8 cellular contexts compared by ENCODE assay signal in the genomic region with DNA sequence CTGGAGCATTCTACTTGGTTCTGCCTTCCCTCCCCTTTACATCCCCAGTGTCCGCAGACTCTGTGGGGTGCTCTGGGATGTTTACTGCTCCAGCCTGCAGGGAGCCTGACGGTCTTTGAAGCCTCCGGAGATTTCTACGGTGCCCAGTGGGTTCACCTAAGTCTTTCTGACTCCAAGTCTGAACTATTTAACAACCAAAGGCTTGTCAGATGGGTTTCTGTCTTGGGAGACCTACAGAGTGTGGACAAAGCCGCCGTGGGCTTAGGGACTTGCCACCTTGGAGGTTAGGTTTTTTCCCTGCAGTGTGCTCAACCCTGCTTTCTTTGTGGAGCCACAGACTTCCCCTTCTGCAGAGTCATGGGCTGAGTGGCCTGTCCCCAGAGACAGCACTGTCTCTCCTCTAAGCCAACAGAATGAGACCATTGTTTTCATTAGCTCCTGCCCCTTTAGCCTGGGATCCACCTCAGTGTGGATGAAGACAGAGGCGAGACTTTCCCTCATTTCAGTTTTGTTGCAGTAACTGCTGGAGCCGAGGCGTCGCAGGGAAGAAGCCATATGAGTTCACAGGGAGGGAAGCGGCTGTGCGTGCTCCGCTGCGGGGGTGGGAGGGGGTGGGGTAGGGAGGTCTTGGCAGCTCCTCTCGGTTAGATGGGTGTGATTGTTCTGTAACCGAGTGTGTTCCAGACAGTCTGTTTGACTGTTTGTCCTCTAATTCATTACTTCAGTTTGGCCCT.
DNase-seq lines count a peak whose midpoint lies in the region; ATAC-seq and TF ChIP-seq lines count a peak whose summit lies in the region.

No MANE protein-coding gene starts in this region.

- no peak for TF ChIP-seq EP300 in gastroesophageal sphincter (IDR thresholded peaks at IDR 0.05)

- H3K27me3 Mint-ChIP-seq in T-cell: peaks cover 0 to 2% of the 10 kb centered on the region in 2 donors

- H3K27me3 ChIP-seq in gastroesophageal sphincter (no peaks in the 10 kb centered on the region), testis (no peaks in the 10 kb centered on the region)

- H3K36me3 ChIP-seq in gastroesophageal sphincter (no peaks in the 10 kb centered on the region), testis (ENCODE audit: low read depth, missing control alignments) (no peaks in the 10 kb centered on the region)

- ATAC-seq in GM21423 (IDR thresholded peaks at IDR 0.05; ENCODE audit: unreplicated experiment): peak; percentile 47
- ATAC-seq in HG03565 (IDR thresholded peaks at IDR 0.05; ENCODE audit: unreplicated experiment): peak; percentile 48
- ATAC-seq in gastroesophageal sphincter: peak; percentile 79
- no peak for ATAC-seq in T-cell (replicated peaks in 1 of 4)

- H3K9me3 ChIP-seq in gastroesophageal sphincter: no peaks in the 10 kb centered on the region
- H3K9me3 ChIP-seq in testis: no peaks in the 10 kb centered on the region

- H3K4me3 ChIP-seq in gastroesophageal sphincter (no peak overlapping the region), testis (no peak overlapping the region)

- no peak for TF ChIP-seq POLR2A in gastroesophageal sphincter (IDR thresholded peaks at IDR 0.05)
- no peak for TF ChIP-seq POLR2A in testis (IDR thresholded peaks at IDR 0.05)

- no peaks in the 10 kb centered on the region for H3K36me3 Mint-ChIP-seq in T-cell

- DNase-seq in EH (ENCODE audit: low read depth) (peak; percentile 20), testis (peak; percentile 24), T-helper 1 cell (no peak), T-cell (no peak)
- no peak for DNase-seq in central memory CD4-positive, alpha-beta T cell

- peaks cover 9 to 16% (median 15%) of the 10 kb centered on the region in 3 donors for H3K4me1 Mint-ChIP-seq in T-cell

- H3K4me1 ChIP-seq in gastroesophageal sphincter (peaks cover 0 to 45% (median 19%) of the 10 kb centered on the region in 3 donors), testis (peaks cover 3% of the 10 kb centered on the region)

- no peak overlapping the region for H3K4me3 Mint-ChIP-seq in T-cell

- intact Hi-C loops in testis (cut with DNase I; ENCODE audit: low total_unique reads): no loop called here

- peak overlapping the region in 3 of 4 donors; percentile 63 to 69 (median 64) for H3K27ac ChIP-seq in gastroesophageal sphincter
- no peak overlapping the region for H3K27ac ChIP-seq in testis

- TF ChIP-seq CTCF in gastroesophageal sphincter (IDR thresholded peaks at IDR 0.05) (no peak), testis (IDR thresholded peaks at IDR 0.05) (no peak)

- POLR2A ChIA-PET in T-cell (lab: Charles Lee): no interaction called here

- no peaks in the 10 kb centered on the region for H3K9me3 Mint-ChIP-seq in T-cell

- CTCF ChIA-PET in T-cell (lab: Charles Lee): no interaction called here

- no peak overlapping the region for H3K27ac Mint-ChIP-seq in T-cell

- WGBS in gastroesophageal sphincter (ENCODE audit: low coverage in 1 of 2), 2 donors: 43 to 73% methylated on average over 4 to 8 of the region's 16 CpGs
- 39 to 52% methylated on average over 16 of the region's 16 CpGs for WGBS in testis, 2 donors

Comparison
In these comparisons a context has a peak if more than half of its experiments do, and no peak if none do; other contexts are left out.
1. DNase-seq: peak in EH (single experiment) and testis (single experiment); none in T-helper 1 cell (0 of 5), T-cell (0 of 34) and central memory CD4-positive, alpha-beta T cell (single experiment).
2. ATAC-seq: peak in GM21423 (single experiment), HG03565 (single experiment) and gastroesophageal sphincter (single experiment); none in T-cell (0 of 4).
3. H3K27ac ChIP-seq: peak in gastroesophageal sphincter (3 of 4); none in testis (0 of 2).